Comparison of ENCODE assay signal across 23 cellular contexts in the genomic region with DNA sequence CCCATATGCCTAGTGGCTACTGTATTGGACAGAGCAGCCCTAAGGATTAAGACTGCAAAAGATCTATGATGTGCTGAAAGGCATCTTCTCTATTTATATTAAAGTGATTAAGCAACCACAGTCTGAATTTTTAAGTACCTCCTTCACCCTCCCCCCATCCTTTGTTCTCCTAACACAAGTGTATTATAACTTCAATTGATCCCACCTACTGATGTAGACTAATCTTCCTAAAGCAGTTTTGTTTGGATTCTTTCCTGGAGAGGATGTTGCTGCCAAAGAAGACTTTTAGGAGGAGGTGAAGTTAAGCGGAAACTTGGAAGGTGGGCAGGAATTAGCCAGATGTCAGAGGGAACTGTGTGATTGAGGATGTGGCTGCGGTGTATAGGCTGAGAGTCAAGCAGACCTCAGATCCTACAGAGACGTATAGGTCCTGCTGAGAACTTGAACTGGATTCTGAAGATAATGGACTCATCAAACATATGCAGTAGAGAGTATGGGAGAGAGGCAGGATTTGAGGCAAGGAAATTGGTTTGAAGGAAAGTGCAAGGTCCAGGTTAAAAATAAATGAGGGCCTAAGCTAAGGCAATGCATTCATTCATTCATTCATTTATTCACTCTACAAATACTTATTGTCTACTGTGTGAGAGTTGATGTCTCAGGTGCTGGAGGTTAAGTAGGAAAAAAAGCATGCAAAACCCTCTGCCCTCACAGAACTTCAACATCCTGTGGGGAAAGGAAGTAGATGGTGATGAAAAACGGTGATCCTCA. TPM values are rescaled to one million over a fixed set of nuclear protein-coding genes. Genes with fewer than 3 reads are reported as not detected.
"Had no signal": no experiment of that assay in that cellular context is flagged by ENCODE, and none has a peak within 500 bp of the region (broad histone marks: within the 10 kb centered on the region; RNA-seq: fewer than 3 reads in every experiment).

No MANE protein-coding gene starts in this region.

- H3K36me3 ChIP-seq: adrenal gland, ascending aorta, esophagus squamous epithelium, gastroesophageal sphincter, heart left ventricle, upper lobe of left lung had no signal

- H3K27ac ChIP-seq: adrenal gland, ascending aorta, esophagus squamous epithelium, gastroesophageal sphincter, heart left ventricle, upper lobe of left lung had no signal

- H3K27me3 ChIP-seq: ascending aorta had no signal

- H3K9me3 ChIP-seq: adrenal gland, ascending aorta, esophagus squamous epithelium, mucosa of descending colon, upper lobe of left lung had no signal

- FAIRE-seq: keratinocyte had no signal

- H3K4me3 Mint-ChIP-seq: activated naive CD8-positive, alpha-beta T cell; endodermal cell; nephron progenitor cell; WTC11 had no signal

- H3K36me3 Mint-ChIP-seq: activated naive CD8-positive, alpha-beta T cell had no signal

- DNase-seq: activated T-cell treated with anti-CD3 and anti-CD28 coated beads, Interleukin-2, amount 50 U/mL, for 1 hour; adrenal gland; cerebellar nuclear complex; cortex of kidney; endodermal cell; esophagus squamous epithelium; heart left ventricle; left colon; mesenchymal stem cell; mucosa of descending colon; nephron progenitor cell; occipital lobe; posterior cingulate gyrus; retina; stimulated activated CD4-positive, alpha-beta T cell treated with anti-CD3 and anti-CD28 coated beads, Interleukin-4, amount 100 ng/mL, for 4 hours; stimulated activated naive CD8-positive, alpha-beta T cell treated with anti-CD3 and anti-CD28 coated beads, Interleukin-15, Interleukin-2, amounts not matched to agents 100 U/mL and 50 U/mL, for 24 hours; T-helper 1 cell; upper lobe of left lung had no signal

- H3K27ac Mint-ChIP-seq: activated naive CD8-positive, alpha-beta T cell; endodermal cell; nephron progenitor cell; WTC11 had no signal

- H3K4me3 ChIP-seq: adrenal gland, ascending aorta, esophagus squamous epithelium, gastroesophageal sphincter, heart left ventricle, mucosa of descending colon, upper lobe of left lung had no signal

RNA-seq across cellular contexts. Expression of gene RASSF10, which starts 5.2 kb away (rescaled TPM):
- total RNA-seq: adrenal gland, ascending aorta had no signal
